13 cellular contexts compared by ENCODE assay signal in genomic region chr13:112733112-112733511, GRCh38. TPM values are rescaled to one million over a fixed set of nuclear protein-coding genes. Genes with fewer than 3 reads are reported as not detected.
DNase-seq lines count a peak whose midpoint lies in the region; ATAC-seq, FAIRE-seq and TF ChIP-seq lines count a peak whose summit lies in the region.
"Had no signal": no experiment of that assay in that cellular context is flagged by ENCODE, and none has a peak within 500 bp of the region (broad histone marks: within the 10 kb centered on the region; RNA-seq: fewer than 3 reads in every experiment).

No MANE protein-coding gene starts in this region.

- H3K4me1 ChIP-seq in RWPE2 (ENCODE audit: insufficient read depth, poor library complexity, severe bottlenecking), result no peaks in the 10 kb centered on the region
- peaks cover 0 to 5% of the 10 kb centered on the region in 2 donors for H3K4me1 ChIP-seq in kidney (ENCODE audit: control insufficient read depth in 1 of 2, insufficient read depth in 1 of 2, low read depth in 1 of 2, low read length in 2 of 2)
- H3K4me1 ChIP-seq in foreskin keratinocyte, result no peaks in the 10 kb centered on the region
- H3K4me1 ChIP-seq: Peyer's patch had no signal

- H3K4me3 ChIP-seq in H7 (ENCODE audit: insufficient read depth, low read depth, low read length) (no peak overlapping the region), RWPE2 (ENCODE audit: severe bottlenecking) (no peak overlapping the region), kidney (ENCODE audit: low read length in 2 of 2) (no peak overlapping the region)
- H3K4me3 ChIP-seq: Peyer's patch, thyroid gland had no signal

- H3K27me3 ChIP-seq in H7 (ENCODE audit: control insufficient read depth, insufficient read depth, low read length) (no peaks in the 10 kb centered on the region), RWPE2 (ENCODE audit: insufficient read depth, poor library complexity, severe bottlenecking) (no peaks in the 10 kb centered on the region), foreskin keratinocyte (no peaks in the 10 kb centered on the region)
- H3K27me3 ChIP-seq: Peyer's patch, thyroid gland had no signal

- DNase-seq in H7 (peak; percentile 87), NCI-H1417 (lab: John Stamatoyannopoulos, UW) (peak; percentile 27 to 97 (median 87)), RWPE2 (ENCODE audit: low spot score) (peak; percentile 7), kidney (peak; percentile 19), foreskin keratinocyte (no peak), GM13977 (ENCODE audit: low spot score) (no peak)
- no peak for DNase-seq in activated CD4-positive, CD25-positive, alpha-beta regulatory T cell treated with anti-CD3 and anti-CD28 coated beads, Interleukin-2, amount 50 U/mL, for 72 hours
- DNase-seq: activated CD4-positive, alpha-beta memory T cell treated with anti-CD3 and anti-CD28 coated beads, Interleukin-2, amount 10 ng/mL, durations not matched to agents 7 days and 5 days; DMS 273 treated with DMSO at 0.1 percent for 48 hours; Peyer's patch; SW 1271; thyroid gland had no signal

- TF ChIP-seq CTCF in RWPE2 (IDR thresholded peaks at IDR 0.05; ENCODE audit: poor library complexity, severe bottlenecking) (no peak), kidney (IDR thresholded peaks at IDR 0.05; ENCODE audit: borderline replicate concordance, extremely low read depth, insufficient read depth) (no peak), foreskin keratinocyte (conservative IDR thresholded peaks at IDR 0.05) (no peak), GM13977 (IDR thresholded peaks at IDR 0.05; ENCODE audit: extremely low read depth, insufficient read depth, missing control alignments) (no peak)

- no peaks in the 10 kb centered on the region for H3K36me3 ChIP-seq in H7 (replicated peaks; ENCODE audit: control insufficient read depth, insufficient read depth, low read length)
- H3K36me3 ChIP-seq in RWPE2 (ENCODE audit: low read depth), result no peaks in the 10 kb centered on the region
- H3K36me3 ChIP-seq in kidney (ENCODE audit: control insufficient read depth in 1 of 2, insufficient read depth in 2 of 2, low read length in 2 of 2), result no peaks in the 10 kb centered on the region
- H3K36me3 ChIP-seq: Peyer's patch, thyroid gland had no signal

- FAIRE-seq in kidney (lab: Jason Lieb, UNC), result no peak

- ATAC-seq in RWPE2 (ENCODE audit: low read depth) (no peak), foreskin keratinocyte (no peak), HG02798 (IDR thresholded peaks at IDR 0.05; ENCODE audit: poor library complexity, unreplicated experiment) (no peak)

- no peak overlapping the region for H3K9ac ChIP-seq in kidney (ENCODE audit: low read length in 2 of 2)

- H3K27ac ChIP-seq in RWPE2 (ENCODE audit: poor library complexity, severe bottlenecking) (no peak overlapping the region), kidney (ENCODE audit: low read depth in 2 of 2, low read length in 2 of 2) (no peak overlapping the region), foreskin keratinocyte (no peak overlapping the region)
- H3K27ac ChIP-seq: Peyer's patch, thyroid gland had no signal

- in situ Hi-C loops in GM13977 (cut with MboI; ENCODE audit: low pct_unique_long_range_greater_than_20kb, low sequenced_read_pairs, unreplicated experiment), result no loop called here

- intact Hi-C loops in kidney (cut with DNase I), result no loop called here

- H3K9me3 ChIP-seq in RWPE2 (ENCODE audit: severe bottlenecking), result no peaks in the 10 kb centered on the region
- no peaks in the 10 kb centered on the region for H3K9me3 ChIP-seq in kidney (ENCODE audit: control insufficient read depth in 1 of 2, low read length in 2 of 2)
- H3K9me3 ChIP-seq: Peyer's patch, thyroid gland had no signal

RNA-seq across cellular contexts. Expression of gene ATP11A, which starts 43.3 kb away (rescaled TPM):
- total RNA-seq in H7 (2014; rRNA removed; shearing (Covaris generic)), result 9.9 and 14.7 TPM in 2 replicates
- 212 TPM for total RNA-seq in kidney
- 4.9 TPM for polyA plus RNA-seq in kidney (ENCODE audit: insufficient read depth, low read depth, low replicate concordance)
- total RNA-seq in foreskin keratinocyte, result 11.7 and 13.4 TPM in 2 replicates
- 2.5 and 2.6 TPM in 2 replicates for polyA plus RNA-seq in foreskin keratinocyte

Comparison
In these comparisons a context has a peak if more than half of its experiments do, and no peak if none do; other contexts are left out.
1. DNase-seq: peak in H7 (single experiment), NCI-H1417 (3 of 3), RWPE2 (single experiment) and kidney (single experiment); none in foreskin keratinocyte (0 of 2), GM13977 (single experiment) and activated CD4-positive, CD25-positive, alpha-beta regulatory T cell treated with anti-CD3 and anti-CD28 coated beads, Interleukin-2, amount 50 U/mL, for 72 hours (single experiment).
2. RNA of gene ATP11A, which starts 43.3 kb away (total RNA-seq): 212 TPM in kidney (single experiment); 11.7 to 13.4 TPM in foreskin keratinocyte and 9.9 to 14.7 TPM in H7; every median in the first group is over 10 times any median in the second.